8 cellular contexts compared by ENCODE assay signal in the genomic region with DNA sequence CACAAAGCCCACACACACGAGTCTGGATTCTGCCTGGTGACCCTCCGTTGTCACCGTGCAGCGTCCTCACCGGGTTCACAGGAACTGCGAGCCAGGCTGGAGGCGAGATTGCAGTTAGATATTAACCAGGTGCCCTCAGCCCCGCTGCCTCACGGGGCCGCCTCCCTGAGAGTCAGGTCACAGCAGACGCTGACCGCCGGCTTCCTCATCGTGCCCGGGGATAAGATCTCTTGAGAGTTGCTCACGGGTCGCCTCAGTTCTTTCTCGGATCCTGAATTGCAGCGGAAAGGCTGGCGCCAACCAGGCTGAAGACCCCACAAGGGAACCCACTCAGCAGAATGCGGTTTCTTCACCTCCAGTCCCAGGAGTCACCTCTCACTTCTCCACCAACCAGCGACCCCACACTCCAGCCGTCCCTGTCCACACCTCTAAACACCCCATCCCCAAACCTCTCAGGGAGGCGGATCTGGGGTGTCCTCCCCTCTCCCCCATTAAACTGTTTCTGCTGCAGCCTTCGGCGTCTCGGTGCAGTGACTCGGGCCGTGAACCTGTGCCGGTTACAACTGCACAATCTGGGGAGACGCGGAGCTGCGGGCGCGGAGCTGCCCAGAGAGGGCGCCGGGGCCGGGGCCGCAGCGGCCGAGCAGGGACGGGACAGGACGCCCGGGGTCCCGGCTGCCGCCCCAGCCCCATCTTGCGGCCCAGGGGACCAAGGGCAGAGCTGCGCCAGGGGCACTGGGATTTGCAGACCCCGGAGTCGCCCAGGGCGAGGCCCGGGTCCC. TPM values are rescaled to one million over a fixed set of nuclear protein-coding genes. Genes with fewer than 3 reads are reported as not detected.
DNase-seq lines count a peak whose midpoint lies in the region; ATAC-seq, FAIRE-seq and TF ChIP-seq lines count a peak whose summit lies in the region.

No MANE protein-coding gene starts in this region.

- peaks cover 22% of the 10 kb centered on the region for H3K36me3 Mint-ChIP-seq in CD4-positive, alpha-beta T cell (ENCODE audit: low read depth)

- CTCF ChIA-PET in CD4-positive, alpha-beta T cell (lab: Charles Lee): no interaction called here

- DNase-seq in CD4-positive, alpha-beta T cell: peak in 9 of 10 experiments; percentile 2 to 44 (median 16)
- peak; percentile 35 for DNase-seq in GM19239 (ENCODE audit: insufficient read length, low spot score)
- DNase-seq in astrocyte of the hippocampus (ENCODE audit: low read depth, low spot score): peak; percentile 63
- DNase-seq in skeletal muscle cell (ENCODE audit: low read depth): no peak
- DNase-seq in 8988T: no peak

- H3K27ac ChIP-seq in CD4-positive, alpha-beta T cell (ENCODE audit: low read depth, low read length): no peak overlapping the region
- peak overlapping the region; percentile 47 for H3K27ac ChIP-seq in SU-DHL-6 (ENCODE audit: low read depth, low read length)

- no peaks in the 10 kb centered on the region for H3K9me2 ChIP-seq in SU-DHL-6 (replicated peaks; ENCODE audit: insufficient read depth, low read length)

- no peaks in the 10 kb centered on the region for H3K9me3 ChIP-seq in CD4-positive, alpha-beta T cell (ENCODE audit: control insufficient read depth, low read length)
- no peaks in the 10 kb centered on the region for H3K9me3 ChIP-seq in SU-DHL-6 (ENCODE audit: insufficient read depth, low read length)

- POLR2A ChIA-PET in CD4-positive, alpha-beta T cell (lab: Charles Lee): interaction anchor here (0.6 to 2.1 kb wide), 4 partner anchors 29 to 1417 kb away, joined by 3 to 6 read pairs (median 3); a partner anchor contains a TSS

- peaks cover 22% of the 10 kb centered on the region for H3K4me1 Mint-ChIP-seq in CD4-positive, alpha-beta T cell (ENCODE audit: low read depth)

- peak overlapping the region; percentile 89 for H2AFZ ChIP-seq in SU-DHL-6 (ENCODE audit: low read depth, low read length, severe bottlenecking)

- peak overlapping the region; percentile 73 for H3K27ac Mint-ChIP-seq in CD4-positive, alpha-beta T cell

- no peaks in the 10 kb centered on the region for H3K27me3 Mint-ChIP-seq in CD4-positive, alpha-beta T cell

- peak overlapping the region; percentile 95 for H3K9ac ChIP-seq in SU-DHL-6 (ENCODE audit: low read length)

- H3K9me3 Mint-ChIP-seq in CD4-positive, alpha-beta T cell: no peaks in the 10 kb centered on the region

- H3K4me3 ChIP-seq in SU-DHL-6 (ENCODE audit: insufficient read depth, low read length, poor library complexity, severe bottlenecking): peak overlapping the region; percentile 90
- peak overlapping the region; percentile 70 for H3K4me3 ChIP-seq in iPS-11a (ENCODE audit: low read depth, low read length)
- peak overlapping the region; percentile 93 for H3K4me3 ChIP-seq in skeletal muscle cell (ENCODE audit: low read depth, low read length)

- peak overlapping the region; percentile 71 for H3K4me2 ChIP-seq in SU-DHL-6 (ENCODE audit: low read depth, low read length, poor library complexity, severe bottlenecking)

- TF ChIP-seq CTCF in CD4-positive, alpha-beta T cell (IDR thresholded peaks at IDR 0.05): no peak
- no peak for TF ChIP-seq CTCF in SU-DHL-6 (IDR thresholded peaks at IDR 0.05; ENCODE audit: insufficient read depth, low read length, poor library complexity, severe bottlenecking)

- peaks cover 28% of the 10 kb centered on the region for H3K79me2 ChIP-seq in SU-DHL-6 (ENCODE audit: insufficient read depth, low read length)

- FAIRE-seq in GM19239 (lab: Jason Lieb, UNC): peak; percentile 72

- peaks cover 11% of the 10 kb centered on the region for H3F3A ChIP-seq in SU-DHL-6 (ENCODE audit: insufficient read depth)

- peak; percentile 29 for ATAC-seq in CD4-positive, alpha-beta T cell (ENCODE audit: poor library complexity)
- ATAC-seq in HG03378 (IDR thresholded peaks at IDR 0.05; ENCODE audit: unreplicated experiment): peak; percentile 31

- intact Hi-C loops in CD4-positive, alpha-beta T cell (cut with DNase I, micrococcal nuclease): loop anchor here (5.0 kb wide), 2 partner anchors 36 to 306 kb away; no protein-coding TSS in a partner anchor

- peak overlapping the region; percentile 96 for H3K4me3 Mint-ChIP-seq in CD4-positive, alpha-beta T cell

- no peaks in the 10 kb centered on the region for H3K36me3 ChIP-seq in SU-DHL-6 (ENCODE audit: low read length)

- H3K27me3 ChIP-seq in CD4-positive, alpha-beta T cell (ENCODE audit: control insufficient read depth, insufficient read depth, low read length): no peaks in the 10 kb centered on the region
- H3K27me3 ChIP-seq in SU-DHL-6 (ENCODE audit: low read length): no peaks in the 10 kb centered on the region

- no peaks in the 10 kb centered on the region for H4K20me1 ChIP-seq in SU-DHL-6 (ENCODE audit: low read depth, low read length)

RNA-seq across cellular contexts. Expression of a gene that starts 0.6 kb away (rescaled TPM):
- total RNA-seq in CD4-positive, alpha-beta T cell: 1 to 10 TPM; 1.7 to 2.2 TPM

RNA-seq across cellular contexts. Expression of a gene that starts 28.6 kb away (rescaled TPM):
- total RNA-seq in CD4-positive, alpha-beta T cell: 1 to 10 TPM; 2.6 to 4.1 TPM

Comparison
In these comparisons a context has a peak if more than half of its experiments do, and no peak if none do; other contexts are left out.
1. DNase-seq: peak in CD4-positive, alpha-beta T cell (9 of 10), GM19239 (single experiment) and astrocyte of the hippocampus (single experiment); none in skeletal muscle cell (single experiment) and 8988T (single experiment).
2. Peak in every context shown above with its lines, with median percentiles within 50 percentile points of each other: H3K4me3 ChIP-seq.